14 cellular contexts compared by ENCODE assay signal in the genomic region with DNA sequence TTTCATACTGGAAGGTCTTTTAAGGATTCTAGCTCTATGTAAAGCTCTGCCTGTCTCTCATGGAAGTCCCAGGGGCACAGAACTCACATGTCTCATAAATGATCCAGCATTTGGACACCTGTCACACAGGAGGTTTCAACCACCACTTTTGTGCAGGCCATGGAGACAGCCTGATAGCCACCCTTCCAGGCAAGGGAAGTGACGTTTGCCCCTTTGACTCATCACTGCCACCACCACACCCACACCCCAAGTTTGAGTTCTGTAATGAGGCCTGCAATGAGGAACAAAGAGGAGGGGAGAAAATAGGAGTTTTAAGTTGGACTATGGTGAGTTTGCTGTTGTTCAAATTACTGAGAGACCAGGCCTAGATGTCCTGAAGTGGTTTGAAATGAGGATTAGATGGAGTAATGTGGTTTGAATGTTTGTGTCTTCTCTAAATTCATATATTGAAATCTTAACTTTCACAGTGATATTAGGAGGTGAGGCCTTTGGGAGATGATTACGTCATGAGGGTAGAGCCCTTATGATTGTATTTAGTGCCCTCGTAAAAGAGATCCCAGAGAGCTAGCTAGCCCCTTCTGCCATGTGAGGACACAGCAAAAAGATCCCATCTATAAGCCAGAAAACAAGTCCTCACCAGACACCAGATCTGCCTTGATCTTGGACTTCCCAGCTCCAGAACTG.
DNase-seq lines count a peak whose midpoint lies in the region; ATAC-seq and TF ChIP-seq lines count a peak whose summit lies in the region.
"Had no signal": no experiment of that assay in that cellular context is flagged by ENCODE, and none has a peak within 500 bp of the region (broad histone marks: within the 10 kb centered on the region; RNA-seq: fewer than 3 reads in every experiment).

No MANE protein-coding gene starts in this region.

- H3K4me3 ChIP-seq in ovary = no peak overlapping the region
- H3K4me3 ChIP-seq: SK-N-MC had no signal

- H3K9me3 ChIP-seq in ovary = no peaks in the 10 kb centered on the region

- CTCF ChIA-PET in activated naive CD4-positive, alpha-beta T cell treated with anti-CD3 and anti-CD28 coated beads for 36 hours (lab: Charles Lee) = no interaction called here

- no peak overlapping the region for H3K27ac Mint-ChIP-seq in activated naive CD4-positive, alpha-beta T cell treated with anti-CD3 and anti-CD28 coated beads for 36 hours
- H3K27ac Mint-ChIP-seq: effector memory CD8-positive, alpha-beta T cell had no signal

- TF ChIP-seq POLR2A in ovary (IDR thresholded peaks at IDR 0.05) = no peak

- H3K4me3 Mint-ChIP-seq in activated naive CD4-positive, alpha-beta T cell treated with anti-CD3 and anti-CD28 coated beads for 36 hours = no peak overlapping the region
- H3K4me3 Mint-ChIP-seq: effector memory CD8-positive, alpha-beta T cell had no signal

- peaks cover 4% of the 10 kb centered on the region for H3K9me3 Mint-ChIP-seq in activated naive CD4-positive, alpha-beta T cell treated with anti-CD3 and anti-CD28 coated beads for 36 hours

- no peaks in the 10 kb centered on the region for H3K36me3 ChIP-seq in ovary
- H3K36me3 ChIP-seq: brain microvascular endothelial cell had no signal

- 85 to 93% (median 89%) methylated on average over 3 of the region's 3 CpGs for WGBS in ovary, 3 donors

- no peaks in the 10 kb centered on the region for H3K27me3 ChIP-seq in ovary
- H3K27me3 ChIP-seq: brain microvascular endothelial cell had no signal

- H3K4me1 ChIP-seq in ovary (ENCODE audit: insufficient read depth) = no peaks in the 10 kb centered on the region

- H3K36me3 Mint-ChIP-seq in activated naive CD4-positive, alpha-beta T cell treated with anti-CD3 and anti-CD28 coated beads for 36 hours (ENCODE audit: low read depth) = no peaks in the 10 kb centered on the region

- intact Hi-C loops in ovary (cut with DNase I) = no loop called here
- intact Hi-C loops in activated naive CD4-positive, alpha-beta T cell treated with anti-CD3 and anti-CD28 coated beads for 36 hours (cut with micrococcal nuclease) = no loop called here

- H3K27me3 Mint-ChIP-seq in activated naive CD4-positive, alpha-beta T cell treated with anti-CD3 and anti-CD28 coated beads for 36 hours (ENCODE audit: low read depth) = no peaks in the 10 kb centered on the region
- H3K27me3 Mint-ChIP-seq: effector memory CD8-positive, alpha-beta T cell had no signal

- no peak overlapping the region for H3K27ac ChIP-seq in ovary
- H3K27ac ChIP-seq: brain microvascular endothelial cell, SK-N-MC had no signal

- DNase-seq in ovary (no peak), RPMI8226 (no peak), CD1c-positive myeloid dendritic cell (ENCODE audit: extremely low spot score) (no peak)
- no peak for DNase-seq in activated naive CD4-positive, alpha-beta T cell treated with anti-CD3 and anti-CD28 coated beads for 36 hours
- DNase-seq: activated CD4-positive, CD25-positive, alpha-beta regulatory T cell; activated effector memory CD4-positive, alpha-beta T cell treated with Interleukin-2 at 50 U/mL for 16 hours; brain microvascular endothelial cell; effector memory CD8-positive, alpha-beta T cell; NCI-H187 treated with DMSO at 0.1 percent for 48 hours had no signal

- TF ChIP-seq EP300 in ovary (IDR thresholded peaks at IDR 0.05) = no peak

- TF ChIP-seq CTCF in ovary (IDR thresholded peaks at IDR 0.05) = no peak

- ATAC-seq in GM18499 (IDR thresholded peaks at IDR 0.05; ENCODE audit: insufficient read depth, unreplicated experiment) = peak; percentile 77
- peak; percentile 89 for ATAC-seq in GM19351 (IDR thresholded peaks at IDR 0.05; ENCODE audit: unreplicated experiment)
- ATAC-seq in HG02759 (IDR thresholded peaks at IDR 0.05; ENCODE audit: unreplicated experiment) = peak; percentile 89
- ATAC-seq in HG03432 (IDR thresholded peaks at IDR 0.05; ENCODE audit: unreplicated experiment) = peak; percentile 81
- ATAC-seq: effector memory CD8-positive, alpha-beta T cell had no signal

- H3K4me1 Mint-ChIP-seq in activated naive CD4-positive, alpha-beta T cell treated with anti-CD3 and anti-CD28 coated beads for 36 hours (ENCODE audit: low read depth) = no peaks in the 10 kb centered on the region
